In genomic region chr12:14949631-14950030, GRCh38 we compare ENCODE assay signal across 1 cellular context.
TF ChIP-seq lines count a peak whose summit lies in the region.

No MANE protein-coding gene starts in this region.

TF ChIP-seq in SK-N-SH treated with all-trans-retinoic acid at 6 μM for 48 hours, 23 proteins besides CTCF, POLR2A, EP300 and RAD21 (continued from another document):
- TF ChIP-seq TSHZ2 (CRISPR knock-in tag; IDR thresholded peaks at IDR 0.05) (no peak), PATZ1 (CRISPR knock-in tag; IDR thresholded peaks at IDR 0.05; ENCODE audit: borderline replicate concordance) (no peak), ZNF565 (CRISPR knock-in tag; conservative IDR thresholded peaks at IDR 0.05; ENCODE audit: low read depth) (no peak), GLIS3 (CRISPR knock-in tag; IDR thresholded peaks at IDR 0.05) (no peak), ESRRG (CRISPR knock-in tag; IDR thresholded peaks at IDR 0.05) (no peak), ZNF70 (CRISPR knock-in tag; IDR thresholded peaks at IDR 0.05) (no peak), BACH2 (CRISPR knock-in tag; IDR thresholded peaks at IDR 0.05; ENCODE audit: borderline replicate concordance) (no peak), ARNTL (CRISPR knock-in tag; IDR thresholded peaks at IDR 0.05; ENCODE audit: borderline replicate concordance, low read depth) (no peak), CSDC2 (CRISPR knock-in tag; IDR thresholded peaks at IDR 0.05) (no peak), RARB (CRISPR knock-in tag; IDR thresholded peaks at IDR 0.05) (no peak)
